ENCODE assay signal across 8 cellular contexts in genomic region chr2:37325625-37326071, GRCh38. TPM values are rescaled to one million over a fixed set of nuclear protein-coding genes. Genes with fewer than 3 reads are reported as not detected.
A peak's percentile ranks its signal among the peaks of the same experiment; 100 is the strongest.
DNase-seq lines count a peak whose midpoint lies in the region; ATAC-seq and TF ChIP-seq lines count a peak whose summit lies in the region.

No MANE protein-coding gene starts in this region.

- WGBS in heart right ventricle, 2 donors, result 91 to 92% methylated on average over 12 of the region's 12 CpGs

- H3K27me3 ChIP-seq in heart right ventricle (peaks cover 0 to 7% (median 0%) of the 10 kb centered on the region in 7 donors), breast epithelium (no peaks in the 10 kb centered on the region), vagina (no peaks in the 10 kb centered on the region)

- H3K9me3 ChIP-seq in heart right ventricle (no peaks in the 10 kb centered on the region), breast epithelium (no peaks in the 10 kb centered on the region), mucosa of descending colon (no peaks in the 10 kb centered on the region), vagina (no peaks in the 10 kb centered on the region)

- peak overlapping the region in 9 of 10 donors; percentile 86 to 95 (median 93) for H3K27ac ChIP-seq in heart right ventricle
- peak overlapping the region; percentile 89 to 91 for H3K27ac ChIP-seq in breast epithelium
- peak overlapping the region; percentile 97 for H3K27ac ChIP-seq in vagina

- no peak for DNase-seq in heart right ventricle
- DNase-seq in cardiac septum (ENCODE audit: low spot score), result no peak
- DNase-seq in breast epithelium (ENCODE audit: low spot score in 2 of 2), result no peak
- DNase-seq in mucosa of descending colon, result peak in 2 of 3 donors; percentile 30 to 48
- DNase-seq in vagina (ENCODE audit: extremely low spot score in 2 of 2), result no peak
- DNase-seq in UCSD-AML1 (lab: John Stamatoyannopoulos, UW; ENCODE audit: unreplicated experiment), result no peak
- no peak for DNase-seq in NCI-H446 (lab: John Stamatoyannopoulos, UW)

- H3K4me3 ChIP-seq in heart right ventricle (peak overlapping the region in 8 of 10 donors; percentile 71 to 91 (median 82)), breast epithelium (peak overlapping the region; percentile 77 to 94 (median 93)), mucosa of descending colon (no peak overlapping the region), vagina (peak overlapping the region; percentile 77 to 87)

- H3K4me1 ChIP-seq in heart right ventricle (peaks cover 0 to 52% (median 44%) of the 10 kb centered on the region in 9 donors), breast epithelium (no peaks in the 10 kb centered on the region), mucosa of descending colon (ENCODE audit: low read depth) (peaks cover 18% of the 10 kb centered on the region), vagina (peaks cover 37% of the 10 kb centered on the region)

- TF ChIP-seq POLR2A in breast epithelium (IDR thresholded peaks at IDR 0.05) (no peak), vagina (IDR thresholded peaks at IDR 0.05) (no peak)

- intact Hi-C loops in heart right ventricle (cut with DNase I) (no loop called here), cardiac septum (cut with DNase I) (no loop called here), breast epithelium (cut with DNase I; ENCODE audit: low total_unique reads) (loop anchor here (2.0 kb wide), 1 partner anchor 77 kb away; no protein-coding TSS in a partner anchor), mucosa of descending colon (cut with DNase I, micrococcal nuclease) (no loop called here), vagina (cut with DNase I) (no loop called here)

- H3K36me3 ChIP-seq in heart right ventricle (no peaks in the 10 kb centered on the region), breast epithelium (no peaks in the 10 kb centered on the region), mucosa of descending colon (ENCODE audit: low read depth) (no peaks in the 10 kb centered on the region), vagina (no peaks in the 10 kb centered on the region)

- ATAC-seq in heart right ventricle (no peak), mucosa of descending colon (peak; percentile 16), HG02884 (IDR thresholded peaks at IDR 0.05; ENCODE audit: unreplicated experiment) (no peak)

- TF ChIP-seq CTCF in heart right ventricle (IDR thresholded peaks at IDR 0.05), result no peak
- TF ChIP-seq CTCF in breast epithelium (IDR thresholded peaks at IDR 0.05), result no peak
- TF ChIP-seq CTCF in mucosa of descending colon (IDR thresholded peaks at IDR 0.05), result no peak
- no peak for TF ChIP-seq CTCF in vagina (IDR thresholded peaks at IDR 0.05)

RNA-seq across cellular contexts. Expression of gene PRKD3, which starts 1.0 kb away (rescaled TPM):
- total RNA-seq in heart right ventricle (10 to 100 TPM in 9 of 10 donors, 1 to 10 TPM in 1; 9.3 to 21.6 (median 13.2) TPM), cardiac septum (13.5 TPM), breast epithelium (10 to 100 TPM; 46.5 to 57.4 (median 56.2) TPM), mucosa of descending colon (10 to 100 TPM; 16.0 to 50.1 (median 19.7) TPM), vagina (38.8 TPM)
- 1 to 10 TPM; 4.4 to 7.0 TPM for polyA plus RNA-seq in heart right ventricle

RNA-seq across cellular contexts. Expression of gene QPCT, which starts 18.8 kb away (rescaled TPM):
- total RNA-seq in heart right ventricle (1 to 10 TPM in 8 of 10 donors, under 1 TPM in 2; 0.54 to 8.1 (median 2.4) TPM), cardiac septum (5.2 TPM), breast epithelium (10 to 100 TPM in 1 of 3 donors, 1 to 10 TPM in 2; 3.7 to 12.5 (median 5.2) TPM), mucosa of descending colon (10 to 100 TPM in 1 of 3 donors, 1 to 10 TPM in 2; 4.3 to 15.8 (median 6.8) TPM), vagina (6.9 TPM)
- polyA plus RNA-seq in heart right ventricle, result 1 to 10 TPM in 1 of 2 donors, under 1 TPM in 1; 0.95 to 3.5 TPM

Comparison
In these comparisons a context has a peak if more than half of its experiments do, and no peak if none do; other contexts are left out.
1. DNase-seq: peak in mucosa of descending colon (2 of 3); none in heart right ventricle (0 of 2), cardiac septum (single experiment), breast epithelium (0 of 2), vagina (0 of 2), UCSD-AML1 (single experiment) and NCI-H446 (0 of 2).
2. Peak in every context shown above with its lines, with median percentiles within 50 percentile points of each other: H3K27ac ChIP-seq.